ENCODE assay signal across 6 cellular contexts in genomic region chr16:3458852-3459361, GRCh38. TPM values are rescaled to one million over a fixed set of nuclear protein-coding genes. Genes with fewer than 3 reads are reported as not detected.
DNase-seq lines count a peak whose midpoint lies in the region; ATAC-seq and TF ChIP-seq lines count a peak whose summit lies in the region.

No MANE protein-coding gene starts in this region.

- no TSS peak for BruUV-seq in OCI-LY7 (replicated peaks; lab: Mats Ljungman, UMichigan)

- H3K27ac ChIP-seq in OCI-LY7 (ENCODE audit: low read depth, low read length, poor library complexity, severe bottlenecking) = peak overlapping the region; percentile 45
- peak overlapping the region; percentile 57 for H3K27ac ChIP-seq in right cardiac atrium (ENCODE audit: low read length)

- intact Hi-C loops in OCI-LY7 (cut with micrococcal nuclease; ENCODE audit: unreplicated experiment) = loop anchor here (2.0 to 5.0 kb wide), 3 partner anchors 42 to 177 kb away; partner anchors contain the start of genes CLUAP1, ZNF174, ZNF263 and ZSCAN32
- intact Hi-C loops in right cardiac atrium (cut with DNase I) = loop anchor here in 2 of 4 donors (5.0 to 10.0 kb wide), 2 partner anchors 54 to 57 kb away; partner anchors contain the start of genes ZNF174 (in 2 of the 2) and ZSCAN32 (in 2 of the 2)

- peak overlapping the region; percentile 11; the same call in 1 of the 2 replicates for H2AFZ ChIP-seq in OCI-LY7 (ENCODE audit: low read length)

- DNase-seq in GM13977 (ENCODE audit: low spot score) (peak; percentile 65), OCI-LY7 (ENCODE audit: low spot score) (peak; percentile 42), right cardiac atrium (no peak), superior temporal gyrus (ENCODE audit: extremely low spot score) (peak; percentile 39), ureter (ENCODE audit: low spot score) (no peak), H4 (ENCODE audit: low spot score) (no peak)

- H3K4me2 ChIP-seq in OCI-LY7 (ENCODE audit: low read length) = peak overlapping the region; percentile 97

- ATAC-seq in right cardiac atrium = no peak

- CTCF ChIA-PET in OCI-LY7 (lab: Charles Lee; ENCODE audit: unreplicated experiment) = no interaction called here

- no peaks in the 10 kb centered on the region for H3K9me2 ChIP-seq in OCI-LY7 (ENCODE audit: insufficient read depth, low read length)

- 4% methylated on average over 10 of the region's 10 CpGs for WGBS in right cardiac atrium

- no peaks in the 10 kb centered on the region for H3K36me3 ChIP-seq in OCI-LY7 (ENCODE audit: insufficient read depth, low read length)

- in situ Hi-C loops in GM13977 (cut with MboI; ENCODE audit: low pct_unique_long_range_greater_than_20kb, low sequenced_read_pairs, unreplicated experiment) = no loop called here

- POLR2A ChIA-PET in OCI-LY7 (lab: Charles Lee) = no interaction called here

- peaks cover 11% of the 10 kb centered on the region; the same call in 1 of the 2 replicates for H4K20me1 ChIP-seq in OCI-LY7 (ENCODE audit: insufficient read depth, low read length)

- peaks cover 56% of the 10 kb centered on the region for H3K79me2 ChIP-seq in OCI-LY7 (ENCODE audit: insufficient read depth, low read depth, low read length)

- no peaks in the 10 kb centered on the region for H3K27me3 ChIP-seq in right cardiac atrium (ENCODE audit: control insufficient read depth, insufficient read depth)

- H3K4me1 ChIP-seq in OCI-LY7 (ENCODE audit: insufficient read depth, low read length, poor library complexity, severe bottlenecking) (peaks cover 43% of the 10 kb centered on the region), right cardiac atrium (ENCODE audit: control insufficient read depth, insufficient read depth, low read length) (peaks cover 14% of the 10 kb centered on the region)

- no peaks in the 10 kb centered on the region for H3K9me3 ChIP-seq in OCI-LY7 (ENCODE audit: low read length)
- H3K9me3 ChIP-seq in right cardiac atrium (ENCODE audit: control insufficient read depth, low read length) = no peaks in the 10 kb centered on the region

- H3K4me3 ChIP-seq in OCI-LY7 (ENCODE audit: low read depth, low read length, poor library complexity, severe bottlenecking) = peak overlapping the region; percentile 98
- peak overlapping the region; percentile 94 for H3K4me3 ChIP-seq in right cardiac atrium (ENCODE audit: low read length)

- TF ChIP-seq CTCF in GM13977 (IDR thresholded peaks at IDR 0.05; ENCODE audit: extremely low read depth, insufficient read depth, missing control alignments) = no peak
- no peak for TF ChIP-seq CTCF in OCI-LY7 (conservative IDR thresholded peaks at IDR 0.05; ENCODE audit: low read length)

RNA-seq across cellular contexts. Expression of gene NAA60, which starts 15.4 kb away (rescaled TPM):
- total RNA-seq in OCI-LY7 (2014; rRNA removed; shearing (Covaris generic)) = 8.5 and 24.8 TPM in 2 replicates
- 40.1 and 51.1 TPM in 2 replicates for total RNA-seq in OCI-LY7 (2022)
- 10 to 100 TPM; 40.7 to 51.5 (median 46.0) TPM for total RNA-seq in right cardiac atrium
- polyA plus RNA-seq in right cardiac atrium = 50.9 TPM
- 54.4 TPM for total RNA-seq in ureter
- 2.7 and 8.7 TPM in 2 replicates for total RNA-seq in H4 (2014; rRNA removed; shearing (Covaris generic))

RNA-seq across cellular contexts. Expression of gene ZNF597, which starts 15.6 kb away (rescaled TPM):
- total RNA-seq in OCI-LY7 (2014; rRNA removed; shearing (Covaris generic)) = 1.2 and 1.9 TPM in 2 replicates
- 1.9 and 2.1 TPM in 2 replicates for total RNA-seq in OCI-LY7 (2022)
- 1 to 10 TPM; 2.0 to 3.5 (median 2.2) TPM for total RNA-seq in right cardiac atrium
- 0.88 TPM for polyA plus RNA-seq in right cardiac atrium
- 4.8 TPM for total RNA-seq in ureter
- 0.90 and 1.1 TPM in 2 replicates for total RNA-seq in H4 (2014; rRNA removed; shearing (Covaris generic))

RNA-seq across cellular contexts. Expression of gene C16orf90, which starts 36.4 kb away (rescaled TPM):
- not detected in 2 replicates for total RNA-seq in OCI-LY7 (2014; rRNA removed; shearing (Covaris generic))
- not detected in 2 replicates for total RNA-seq in OCI-LY7 (2022)
- not detected for total RNA-seq in right cardiac atrium
- not detected for polyA plus RNA-seq in right cardiac atrium
- total RNA-seq in ureter = not detected
- not detected in 2 replicates for total RNA-seq in H4 (2014; rRNA removed; shearing (Covaris generic))

RNA-seq across cellular contexts. Expression of gene CLUAP1, which starts 41.9 kb away (rescaled TPM):
- 7.6 and 8.9 TPM in 2 replicates for total RNA-seq in OCI-LY7 (2014; rRNA removed; shearing (Covaris generic))
- 7.7 and 7.8 TPM in 2 replicates for total RNA-seq in OCI-LY7 (2022)
- 10 to 100 TPM; 16.8 to 22.2 (median 18.6) TPM for total RNA-seq in right cardiac atrium
- 8.5 TPM for polyA plus RNA-seq in right cardiac atrium
- total RNA-seq in ureter = 34.3 TPM
- 13.4 and 18.3 TPM in 2 replicates for total RNA-seq in H4 (2014; rRNA removed; shearing (Covaris generic))

RNA-seq across cellular contexts. Expression of gene ZNF174, which starts 57.9 kb away (rescaled TPM):
- 21.1 and 23.3 TPM in 2 replicates for total RNA-seq in OCI-LY7 (2014; rRNA removed; shearing (Covaris generic))
- total RNA-seq in OCI-LY7 (2022) = 20.6 and 21.7 TPM in 2 replicates
- 10 to 100 TPM in 3 of 4 donors, 1 to 10 TPM in 1; 8.9 to 13.5 (median 11.8) TPM for total RNA-seq in right cardiac atrium
- polyA plus RNA-seq in right cardiac atrium = 11.1 TPM
- 14.5 TPM for total RNA-seq in ureter
- total RNA-seq in H4 (2014; rRNA removed; shearing (Covaris generic)) = 9.7 and 11.2 TPM in 2 replicates

Comparison
In these comparisons a context has a peak if more than half of its experiments do, and no peak if none do; other contexts are left out.
1. DNase-seq: peak in GM13977 (single experiment), OCI-LY7 (single experiment) and superior temporal gyrus (single experiment); none in right cardiac atrium (0 of 3), ureter (single experiment) and H4 (single experiment).